8 cellular contexts compared by ENCODE assay signal in the genomic region with DNA sequence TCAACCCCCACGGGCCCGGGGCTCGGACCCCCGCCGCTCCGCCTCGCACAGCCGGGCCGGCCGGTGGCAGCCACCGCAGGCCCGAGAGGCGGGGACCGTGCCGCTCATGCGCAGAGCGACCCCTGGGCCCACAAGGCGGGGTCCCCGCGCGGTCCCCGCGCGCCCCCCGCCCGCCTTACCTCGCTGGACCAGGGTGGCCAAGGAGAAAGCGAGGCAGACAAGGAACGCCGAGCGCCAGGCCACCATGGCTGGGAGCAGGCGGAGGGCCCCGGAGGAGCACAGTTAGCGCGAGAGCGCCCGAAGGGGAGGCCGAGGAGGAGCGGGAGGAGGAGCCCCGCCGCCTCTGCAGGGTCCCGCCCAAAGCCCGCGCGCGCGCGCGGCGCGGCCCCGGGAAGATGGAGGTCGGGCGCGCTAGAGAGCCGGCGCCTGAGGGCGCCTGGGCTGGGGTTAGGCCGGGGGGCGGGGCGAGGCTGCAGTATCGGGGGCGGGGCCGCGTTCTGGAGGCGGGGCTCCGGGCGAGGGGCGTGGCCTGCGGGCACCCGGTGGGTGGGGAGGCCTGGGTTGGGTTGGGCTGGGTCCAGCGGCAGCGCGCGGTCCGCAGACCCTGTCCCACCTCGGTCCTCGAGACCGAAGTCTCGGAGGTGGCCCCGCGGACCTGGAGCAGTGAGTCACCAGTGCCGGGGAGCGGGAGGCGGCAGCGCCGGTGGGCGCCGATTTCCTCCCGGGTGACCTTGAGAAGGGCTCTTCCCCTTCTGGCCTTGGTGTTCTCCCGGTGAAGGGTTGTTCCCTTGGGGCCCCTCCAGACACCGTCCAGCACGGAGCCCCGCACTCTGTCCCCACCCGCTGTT. TPM values are rescaled to one million over a fixed set of nuclear protein-coding genes. Genes with fewer than 3 reads are reported as not detected.
DNase-seq lines count a peak whose midpoint lies in the region; ATAC-seq and FAIRE-seq lines count a peak whose summit lies in the region.

A gene with protein sequence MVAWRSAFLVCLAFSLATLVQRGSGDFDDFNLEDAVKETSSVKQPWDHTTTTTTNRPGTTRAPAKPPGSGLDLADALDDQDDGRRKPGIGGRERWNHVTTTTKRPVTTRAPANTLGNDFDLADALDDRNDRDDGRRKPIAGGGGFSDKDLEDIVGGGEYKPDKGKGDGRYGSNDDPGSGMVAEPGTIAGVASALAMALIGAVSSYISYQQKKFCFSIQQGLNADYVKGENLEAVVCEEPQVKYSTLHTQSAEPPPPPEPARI (minus strand): TSS at position 326 of the 848 bp plus-strand sequence. CDS start 80 bp downstream, at position 246.

- H3K4me1 ChIP-seq in endocrine pancreas (ENCODE audit: control insufficient read depth, insufficient read depth, low read length), result no peaks in the 10 kb centered on the region

- peak; percentile 88 for ATAC-seq in GM21367 (IDR thresholded peaks at IDR 0.05; ENCODE audit: unreplicated experiment)

- FAIRE-seq in HTR-8/SVneo (lab: Jason Lieb, UNC), result no peak

- no peaks in the 10 kb centered on the region for H3K36me3 ChIP-seq in endocrine pancreas (ENCODE audit: control insufficient read depth, insufficient read depth, low read length)

- no peaks in the 10 kb centered on the region for H3K27me3 ChIP-seq in endocrine pancreas (ENCODE audit: control insufficient read depth, insufficient read depth, low read length)

- H3K9ac ChIP-seq in endocrine pancreas (ENCODE audit: control insufficient read depth, insufficient read depth, low read length), result peak within 1 kb of the TSS; percentile 60

- H3K9me3 ChIP-seq in endocrine pancreas (ENCODE audit: control insufficient read depth, low read length), result no peaks in the 10 kb centered on the region

- H3K4me3 ChIP-seq in endocrine pancreas (ENCODE audit: control insufficient read depth, insufficient read depth, low read length), result peak within 1 kb of the TSS; percentile 19

- DNase-seq in COR-L47 (lab: John Stamatoyannopoulos, UW) (peak; percentile 69), HTR-8/SVneo (ENCODE audit: insufficient read length, low spot score) (peak; percentile 47), NOMO-1 treated with dmso at 0.1 percent for 144 hours (lab: John Stamatoyannopoulos, UW; ENCODE audit: unreplicated experiment) (peak; percentile 75), mesenteric fat pad (ENCODE audit: low spot score) (peak; percentile 94)
- peak; percentile 50 for DNase-seq in activated CD8-positive, alpha-beta memory T cell treated with anti-CD3 and anti-CD28 coated beads, Interleukin-2, amount 50 U/mL, for 1 hour (ENCODE audit: extremely low read depth)
- DNase-seq in stimulated activated CD8-positive, alpha-beta memory T cell treated with anti-CD3 and anti-CD28 coated beads, Interleukin-12 subunit alpha, Interleukin-12 subunit beta, amount 100 ng/mL, for 4 hours (ENCODE audit: low read depth), result peak; percentile 80

RNA-seq across cellular contexts. Expression of the gene that starts here (rescaled TPM):
- 68.3 TPM for total RNA-seq in mesenteric fat pad

Comparison
In these comparisons a context has a peak if more than half of its experiments do, and no peak if none do; other contexts are left out.
1. Peak in every context shown above with its lines: DNase-seq, ATAC-seq and H3K4me3 ChIP-seq.